ENCODE assay signal across 8 cellular contexts in genomic region chr19:13784731-13785452, GRCh38. TPM values are rescaled to one million over a fixed set of nuclear protein-coding genes. Genes with fewer than 3 reads are reported as not detected.
A peak's percentile ranks its signal among the peaks of the same experiment; 100 is the strongest.
DNase-seq lines count a peak whose midpoint lies in the region; ATAC-seq and TF ChIP-seq lines count a peak whose summit lies in the region.

No MANE protein-coding gene starts in this region.

- peak; percentile 86 for TF ChIP-seq CTCF in CD4-positive, alpha-beta T cell (IDR thresholded peaks at IDR 0.05)

- peak; percentile 63 for ATAC-seq in CD4-positive, alpha-beta T cell (ENCODE audit: poor library complexity)
- peak; percentile 51 to 66 for ATAC-seq in right cardiac atrium
- no peak for ATAC-seq in GM19351 (IDR thresholded peaks at IDR 0.05; ENCODE audit: unreplicated experiment)

- TF ChIP-seq EP300 in Ishikawa (IDR thresholded peaks at IDR 0.05; ENCODE audit: borderline replicate concordance) = no peak

- no peaks in the 10 kb centered on the region for H3K9me3 ChIP-seq in CD4-positive, alpha-beta T cell (ENCODE audit: control insufficient read depth, low read length)
- H3K9me3 ChIP-seq in right cardiac atrium (ENCODE audit: control insufficient read depth, low read length) = no peaks in the 10 kb centered on the region

- H3K4me3 ChIP-seq in right cardiac atrium (ENCODE audit: low read length) (no peak overlapping the region), skin epidermis (no peak overlapping the region)

- no peaks in the 10 kb centered on the region for H3K4me1 ChIP-seq in right cardiac atrium (ENCODE audit: control insufficient read depth, insufficient read depth, low read length)

- no peaks in the 10 kb centered on the region for H3K9me3 Mint-ChIP-seq in CD4-positive, alpha-beta T cell

- intact Hi-C loops in CD4-positive, alpha-beta T cell (cut with DNase I, micrococcal nuclease) = loop anchor here (1.0 kb wide), 1 partner anchor 77 kb away; no protein-coding TSS in a partner anchor
- intact Hi-C loops in right cardiac atrium (cut with DNase I) = loop anchor here (2.0 to 5.0 kb wide), 2 partner anchors 77 to 78 kb away; no protein-coding TSS in a partner anchor

- no peaks in the 10 kb centered on the region for H3K27me3 Mint-ChIP-seq in CD4-positive, alpha-beta T cell

- H3K27me3 ChIP-seq in CD4-positive, alpha-beta T cell (ENCODE audit: control insufficient read depth, insufficient read depth, low read length) = no peaks in the 10 kb centered on the region
- H3K27me3 ChIP-seq in right cardiac atrium (ENCODE audit: control insufficient read depth, insufficient read depth) = no peaks in the 10 kb centered on the region

- H3K27ac Mint-ChIP-seq in CD4-positive, alpha-beta T cell = peak overlapping the region; percentile 84

- peak overlapping the region; percentile 71 for H3K4me3 Mint-ChIP-seq in CD4-positive, alpha-beta T cell

- peak; percentile 86 for TF ChIP-seq RAD21 in Ishikawa (IDR thresholded peaks at IDR 0.05; ENCODE audit: low read depth)

- CTCF ChIA-PET in CD4-positive, alpha-beta T cell (lab: Charles Lee) = interaction anchor here (0.7 to 10.5 kb wide), 6 partner anchors 10 to 88 kb away, joined by 3 to 78 read pairs (median 4); partner anchors contain the start of gene ZSWIM4

- WGBS in right cardiac atrium = 24% methylated on average over 17 of the region's 17 CpGs

- DNase-seq in CD4-positive, alpha-beta T cell = peak; percentile 54 to 79 (median 68)
- peak; percentile 36 to 70 (median 57) for DNase-seq in T-helper 2 cell
- peak; percentile 49 for DNase-seq in amniotic epithelial cell (ENCODE audit: low read depth)
- DNase-seq in right cardiac atrium = peak; percentile 79 to 92 (median 91)
- DNase-seq in T1000 (lab: John Stamatoyannopoulos, UW) = no peak

- H3K27ac ChIP-seq in CD4-positive, alpha-beta T cell (ENCODE audit: low read depth, low read length) = no peak overlapping the region
- no peak overlapping the region for H3K27ac ChIP-seq in right cardiac atrium (ENCODE audit: low read length)
- H3K27ac ChIP-seq in skin epidermis = peak overlapping the region in 13 of 21 experiments; percentile 6 to 67 (median 34)

- peaks cover 27% of the 10 kb centered on the region for H3K4me1 Mint-ChIP-seq in CD4-positive, alpha-beta T cell (ENCODE audit: low read depth)

- POLR2A ChIA-PET in CD4-positive, alpha-beta T cell (lab: Charles Lee) = interaction anchor here (0.5 to 7.9 kb wide), 6 partner anchors 10 to 352 kb away, joined by 3 to 85 read pairs (median 4); partner anchors contain the start of genes C19orf53 and ZSWIM4

- no peaks in the 10 kb centered on the region for H3K36me3 Mint-ChIP-seq in CD4-positive, alpha-beta T cell (ENCODE audit: low read depth)

TF ChIP-seq in Ishikawa, 13 proteins besides CTCF, POLR2A, EP300 and RAD21:
- TF ChIP-seq MAX (IDR thresholded peaks at IDR 0.05) (0 out of 2 replicates have a peak, but pooled peaks have one; percentile 15), CREB1 (IDR thresholded peaks at IDR 0.05; ENCODE audit: low read depth) (no peak), CEBPB (IDR thresholded peaks at IDR 0.05) (no peak), FOXM1 (IDR thresholded peaks at IDR 0.05; ENCODE audit: borderline replicate concordance, low read depth) (no peak), TAF1 (IDR thresholded peaks at IDR 0.05; ENCODE audit: low read depth) (no peak), USF1 (IDR thresholded peaks at IDR 0.05) (no peak), REST (IDR thresholded peaks at IDR 0.05; ENCODE audit: low read depth) (no peak), TEAD4 (IDR thresholded peaks at IDR 0.05) (no peak), EGR1 (IDR thresholded peaks at IDR 0.05) (no peak), ZBTB7A (IDR thresholded peaks at IDR 0.05; ENCODE audit: low read depth) (peak; percentile 90), NFIC (IDR thresholded peaks at IDR 0.05) (peak; percentile 55), TCF12 (IDR thresholded peaks at IDR 0.05; ENCODE audit: low read depth) (no peak), YY1 (IDR thresholded peaks at IDR 0.05; ENCODE audit: low read depth) (no peak)

RNA-seq across cellular contexts. Expression of gene ZSWIM4, which starts 10.4 kb away (rescaled TPM):
- total RNA-seq in CD4-positive, alpha-beta T cell = 1 to 10 TPM; 3.5 to 3.8 TPM
- 1 to 10 TPM; 3.4 to 6.4 (median 3.5) TPM for total RNA-seq in right cardiac atrium
- 2.3 TPM for polyA plus RNA-seq in right cardiac atrium

RNA-seq across cellular contexts. Expression of gene C19orf53, which starts 10.6 kb away (rescaled TPM):
- 100 to 1,000 TPM; 119 TPM for total RNA-seq in CD4-positive, alpha-beta T cell
- total RNA-seq in right cardiac atrium = 100 to 1,000 TPM in 3 of 4 donors, 10 to 100 TPM in 1; 91.3 to 121 (median 104) TPM
- 233 TPM for polyA plus RNA-seq in right cardiac atrium

RNA-seq across cellular contexts. Expression of gene MRI1, which starts 20.6 kb away (rescaled TPM):
- 10 to 100 TPM; 20.4 to 21.1 TPM for total RNA-seq in CD4-positive, alpha-beta T cell
- total RNA-seq in right cardiac atrium = 10 to 100 TPM; 14.9 to 21.2 (median 16.8) TPM
- polyA plus RNA-seq in right cardiac atrium = 11.2 TPM

Comparison
In these comparisons a context has a peak if more than half of its experiments do, and no peak if none do; other contexts are left out.
1. H3K27ac ChIP-seq: peak in skin epidermis (13 of 21); none in CD4-positive, alpha-beta T cell (single experiment) and right cardiac atrium (single experiment).